In genomic region chr6:56370591-56371198, GRCh38 we compare ENCODE assay signal across 8 cellular contexts.
A peak's percentile ranks its signal among the peaks of the same experiment; 100 is the strongest.
DNase-seq lines count a peak whose midpoint lies in the region; ATAC-seq and TF ChIP-seq lines count a peak whose summit lies in the region.

No MANE protein-coding gene starts in this region.

- TF ChIP-seq CTCF in BJ (IDR thresholded peaks at IDR 0.05; ENCODE audit: insufficient read depth, low read depth, low read length) (no peak), IMR-90 (conservative IDR thresholded peaks at IDR 0.05; ENCODE audit: low read depth, low read length) (no peak), Panc1 (IDR thresholded peaks at IDR 0.05) (no peak), esophagus muscularis mucosa (IDR thresholded peaks at IDR 0.05) (no peak), osteocyte (IDR thresholded peaks at IDR 0.05) (no peak)

- no peak overlapping the region for H4K5ac ChIP-seq in IMR-90 (ENCODE audit: low read depth, low read length)

- peak overlapping the region; percentile 62; the same call in 1 of the 2 replicates for H3K23ac ChIP-seq in IMR-90 (ENCODE audit: low read depth, low read length)

- ATAC-seq in GM21381 (IDR thresholded peaks at IDR 0.05; ENCODE audit: unreplicated experiment), result peak; percentile 80
- peak; percentile 42 for ATAC-seq in IMR-90 (ENCODE audit: low read depth)
- peak; percentile 31; the same call in 1 of the 2 replicates for ATAC-seq in Panc1
- no peak for ATAC-seq in natural killer cell treated with Interleukin-12 subunit alpha and Interleukin-12 subunit beta and Interleukin-15 and Interleukin-18, amount 100 ng/mL, for 72 hours

- no peak for TF ChIP-seq EP300 in esophagus muscularis mucosa (IDR thresholded peaks at IDR 0.05)

- peak overlapping the region; percentile 55 for H3K4ac ChIP-seq in IMR-90 (ENCODE audit: low read depth, low read length)

- H2BK15ac ChIP-seq in IMR-90 (ENCODE audit: low read depth, low read length), result peak overlapping the region; percentile 18; the same call in 1 of the 3 replicates

- H3K27ac ChIP-seq in IMR-90 (ENCODE audit: insufficient read depth, low read length) (no peak overlapping the region), Panc1 (ENCODE audit: low read length) (no peak overlapping the region), esophagus muscularis mucosa (replicated peaks in 1 of 4) (peak overlapping the region; percentile 90 to 94 (median 90))

- no peaks in the 10 kb centered on the region for H3K79me1 ChIP-seq in IMR-90 (ENCODE audit: low read depth in 1 of 2, low read length in 2 of 2)

- CTCF ChIA-PET in BJ (lab: Yijun Ruan, JAX), result interaction anchor here (0.6 to 6.3 kb wide), 21 partner anchors 8 to 249 kb away, joined by 3 to 47 read pairs (median 3); no protein-coding TSS in a partner anchor
- CTCF ChIA-PET in IMR-90 (lab: Yijun Ruan, JAX), result interaction anchor here (0.6 to 1.1 kb wide), 2 partner anchors 99 to 222 kb away, joined by 3 read pairs; no protein-coding TSS in a partner anchor
- CTCF ChIA-PET in Panc1 (lab: Charles Lee), result interaction anchor here (0.8 to 2.2 kb wide), 4 partner anchors 28 to 224 kb away, joined by 3 to 12 read pairs (median 5); no protein-coding TSS in a partner anchor

- peak overlapping the region; percentile 69; the same call in 1 of the 2 replicates for H2BK120ac ChIP-seq in IMR-90 (ENCODE audit: low read depth, low read length)

- no peak overlapping the region for H3K4me2 ChIP-seq in IMR-90 (ENCODE audit: low read depth, low read length)

- BruUV-seq in IMR-90 (replicated peaks; lab: Mats Ljungman, UMichigan), result no TSS peak
- BruUV-seq in Panc1 (replicated peaks; lab: Mats Ljungman, UMichigan), result no TSS peak

- H3K4me3 Mint-ChIP-seq in osteocyte (ENCODE audit: unreplicated experiment), result no peak overlapping the region
- no peak overlapping the region for H3K4me3 Mint-ChIP-seq in natural killer cell treated with Interleukin-12 subunit alpha and Interleukin-12 subunit beta and Interleukin-15 and Interleukin-18, amount 100 ng/mL, for 72 hours

- H2AK5ac ChIP-seq in IMR-90 (ENCODE audit: low read depth, low read length), result no peak overlapping the region

- H2BK5ac ChIP-seq in IMR-90 (ENCODE audit: low read depth, low read length, poor library complexity, severe bottlenecking), result peak overlapping the region; percentile 69

- 0 out of 4 replicates have a peak overlapping the region, but pooled peaks of 1 of the 2 experiments have one; percentile 33 for H4K8ac ChIP-seq in IMR-90 (ENCODE audit: low read depth in 2 of 2, low read length in 2 of 2)

- no peak overlapping the region for H2AK9ac ChIP-seq in IMR-90 (replicated peaks; ENCODE audit: low read depth, low read length, poor library complexity)

- no peak for TF ChIP-seq RAD21 in IMR-90 (IDR thresholded peaks at IDR 0.05; ENCODE audit: low read length)

- no peak overlapping the region for H3K9ac ChIP-seq in IMR-90 (ENCODE audit: low read depth, low read length)

- H2AFZ ChIP-seq in IMR-90 (replicated peaks; ENCODE audit: low read length, poor library complexity), result no peak overlapping the region

- H2BK20ac ChIP-seq in IMR-90 (ENCODE audit: low read depth, low read length), result peak overlapping the region; percentile 75

- peaks cover 7% of the 10 kb centered on the region for H3K9me1 ChIP-seq in IMR-90 (ENCODE audit: insufficient read depth, low read length)

- H3K4me1 ChIP-seq in IMR-90 (ENCODE audit: control insufficient read depth, insufficient read depth, low read length) (peaks cover 12% of the 10 kb centered on the region), Panc1 (ENCODE audit: control insufficient read depth, insufficient read depth, low read length) (peaks cover 7% of the 10 kb centered on the region; the same call in 1 of the 2 replicates), esophagus muscularis mucosa (peaks cover 58 to 96% (median 93%) of the 10 kb centered on the region in 4 donors)

- H3K4me3 ChIP-seq in BJ (ENCODE audit: low read depth, low read length) (no peak overlapping the region), IMR-90 (ENCODE audit: insufficient read depth, low read depth, low read length) (no peak overlapping the region), Panc1 (ENCODE audit: low read depth in 2 of 2, low read length in 2 of 2) (no peak overlapping the region), esophagus muscularis mucosa (peak overlapping the region in 3 of 4 donors; percentile 17 to 41 (median 21))

- H4K20me1 ChIP-seq in IMR-90 (ENCODE audit: insufficient read depth, low read length), result 0 out of 2 replicates have a peak, but pooled peaks cover 2% of the 10 kb centered on the region

- H4K91ac ChIP-seq in IMR-90 (ENCODE audit: insufficient read depth, low read depth, low read length), result no peak overlapping the region

- in situ Hi-C loops in IMR-90 (cut with MboI; ENCODE audit: low sequenced_read_pairs) (loop anchor here (25.0 kb wide), 1 partner anchor 492 kb away; no protein-coding TSS in a partner anchor), Panc1 (cut with HindIII; ENCODE audit: low pct_unique_long_range_greater_than_20kb, low sequenced_read_pairs) (no loop called here)

- H3K27me3 ChIP-seq in BJ (ENCODE audit: control insufficient read depth, insufficient read depth, low read length), result no peaks in the 10 kb centered on the region
- no peaks in the 10 kb centered on the region for H3K27me3 ChIP-seq in IMR-90 (ENCODE audit: control insufficient read depth, insufficient read depth, low read length)
- H3K27me3 ChIP-seq in Panc1 (ENCODE audit: control insufficient read depth, insufficient read depth, low read length), result no peaks in the 10 kb centered on the region
- H3K27me3 ChIP-seq in esophagus muscularis mucosa, result no peaks in the 10 kb centered on the region

- intact Hi-C loops in IMR-90 (cut with micrococcal nuclease) (loop anchor here (5.0 kb wide), 1 partner anchor 82 kb away; no protein-coding TSS in a partner anchor), Panc1 (cut with micrococcal nuclease; ENCODE audit: unreplicated experiment) (loop anchor here (5.0 kb wide), 2 partner anchors 47 to 92 kb away; no protein-coding TSS in a partner anchor), esophagus muscularis mucosa (cut with DNase I) (loop anchor here (10.0 kb wide), 1 partner anchor 114 kb away; no protein-coding TSS in a partner anchor)

- no peak for TF ChIP-seq POLR2A in IMR-90 (IDR thresholded peaks at IDR 0.05; ENCODE audit: low read depth, low read length)
- no peak for TF ChIP-seq POLR2A in esophagus muscularis mucosa (IDR thresholded peaks at IDR 0.05; ENCODE audit: low read depth)

- H3K56ac ChIP-seq in IMR-90 (ENCODE audit: extremely low read depth, insufficient read depth, low read length), result no peak overlapping the region

- WGBS in IMR-90 (ENCODE audit: extremely low coverage in 2 of 2, insufficient read length in 1 of 2), 2 experiments, result 0% methylated on average over 1 of the region's 1 CpG; no CpG with 5 or more reads in 1 of the 2 experiments
- WGBS in esophagus muscularis mucosa, result 24% methylated on average over 1 of the region's 1 CpG

- no peaks in the 10 kb centered on the region for H3K36me3 Mint-ChIP-seq in osteocyte (ENCODE audit: unreplicated experiment)
- H3K36me3 Mint-ChIP-seq in natural killer cell treated with Interleukin-12 subunit alpha and Interleukin-12 subunit beta and Interleukin-15 and Interleukin-18, amount 100 ng/mL, for 72 hours, result no peaks in the 10 kb centered on the region

- H3K36me3 ChIP-seq in BJ (ENCODE audit: control insufficient read depth, insufficient read depth, low read length) (no peaks in the 10 kb centered on the region), IMR-90 (ENCODE audit: control insufficient read depth, insufficient read depth, low read length) (no peaks in the 10 kb centered on the region), Panc1 (ENCODE audit: control insufficient read depth, insufficient read depth, low read length) (no peaks in the 10 kb centered on the region), esophagus muscularis mucosa (no peaks in the 10 kb centered on the region)

- no peak overlapping the region for H3K18ac ChIP-seq in IMR-90 (ENCODE audit: low read depth, low read length)

- DNase-seq in BJ (ENCODE audit: low read depth), result peak; percentile 52
- DNase-seq in IMR-90, result peak; percentile 87
- peak; percentile 30 for DNase-seq in Panc1 (ENCODE audit: low read depth, low spot score)
- no peak for DNase-seq in esophagus muscularis mucosa (ENCODE audit: extremely low spot score)
- DNase-seq in osteocyte (ENCODE audit: extremely low spot score, unreplicated experiment), result no peak
- no peak for DNase-seq in natural killer cell treated with Interleukin-12 subunit alpha and Interleukin-12 subunit beta and Interleukin-15 and Interleukin-18, amount 100 ng/mL, for 72 hours (ENCODE audit: low spot score)
- no peak for DNase-seq in activated CD4-positive, CD25-positive, alpha-beta regulatory T cell (lab: John Stamatoyannopoulos, UW)

- H3K14ac ChIP-seq in IMR-90 (replicated peaks; ENCODE audit: low read depth, low read length), result peak overlapping the region; percentile 48; the same call in 1 of the 2 replicates

- H3K27ac Mint-ChIP-seq in osteocyte (ENCODE audit: unreplicated experiment), result peak overlapping the region; percentile 85
- no peak overlapping the region for H3K27ac Mint-ChIP-seq in natural killer cell treated with Interleukin-12 subunit alpha and Interleukin-12 subunit beta and Interleukin-15 and Interleukin-18, amount 100 ng/mL, for 72 hours

- dilution Hi-C loops in IMR-90 (cut with HindIII; ENCODE audit: low sequenced_read_pairs, unreplicated experiment), result loop anchor here (25.0 kb wide), 1 partner anchor 217 kb away; no protein-coding TSS in a partner anchor

- H3K9me3 ChIP-seq in IMR-90 (ENCODE audit: control insufficient read depth, insufficient read depth, low read length), result no peaks in the 10 kb centered on the region
- no peaks in the 10 kb centered on the region for H3K9me3 ChIP-seq in Panc1 (ENCODE audit: control insufficient read depth, insufficient read depth, low read depth, low read length)
- no peaks in the 10 kb centered on the region for H3K9me3 ChIP-seq in esophagus muscularis mucosa

- POLR2A ChIA-PET in BJ (lab: Charles Lee), result interaction anchor here (0.7 kb wide), 1 partner anchor 322 kb away, joined by 3 read pairs; no protein-coding TSS in a partner anchor
- POLR2A ChIA-PET in IMR-90 (lab: Charles Lee; ENCODE audit: unreplicated experiment), result no interaction called here
- POLR2A ChIA-PET in Panc1 (lab: Charles Lee), result interaction anchor here (0.6 kb wide), 1 partner anchor 198 kb away, joined by 17 read pairs; no protein-coding TSS in a partner anchor

- H3K9me3 Mint-ChIP-seq in osteocyte (ENCODE audit: unreplicated experiment), result no peaks in the 10 kb centered on the region
- no peaks in the 10 kb centered on the region for H3K9me3 Mint-ChIP-seq in natural killer cell treated with Interleukin-12 subunit alpha and Interleukin-12 subunit beta and Interleukin-15 and Interleukin-18, amount 100 ng/mL, for 72 hours

- peaks cover 42% of the 10 kb centered on the region for H3K4me1 Mint-ChIP-seq in osteocyte (ENCODE audit: unreplicated experiment)
- H3K4me1 Mint-ChIP-seq in natural killer cell treated with Interleukin-12 subunit alpha and Interleukin-12 subunit beta and Interleukin-15 and Interleukin-18, amount 100 ng/mL, for 72 hours (ENCODE audit: low read depth in 2 of 2), result no peaks in the 10 kb centered on the region

- no peaks in the 10 kb centered on the region for H3K27me3 Mint-ChIP-seq in osteocyte (ENCODE audit: unreplicated experiment)
- H3K27me3 Mint-ChIP-seq in natural killer cell treated with Interleukin-12 subunit alpha and Interleukin-12 subunit beta and Interleukin-15 and Interleukin-18, amount 100 ng/mL, for 72 hours, result peaks cover 2 to 4% of the 10 kb centered on the region in 2 donors

Comparison
In these comparisons a context has a peak if more than half of its experiments do, and no peak if none do; other contexts are left out.
1. DNase-seq: peak in BJ (single experiment), IMR-90 (single experiment) and Panc1 (single experiment); none in esophagus muscularis mucosa (single experiment), osteocyte (single experiment), natural killer cell treated with Interleukin-12 subunit alpha and Interleukin-12 subunit beta and Interleukin-15 and Interleukin-18, amount 100 ng/mL, for 72 hours (single experiment) and activated CD4-positive, CD25-positive, alpha-beta regulatory T cell (0 of 4).
2. H3K4me3 ChIP-seq: peak in esophagus muscularis mucosa (3 of 4); none in BJ (single experiment), IMR-90 (single experiment) and Panc1 (0 of 2).
3. ATAC-seq: peak in GM21381 (single experiment), IMR-90 (single experiment) and Panc1 (single experiment); none in natural killer cell treated with Interleukin-12 subunit alpha and Interleukin-12 subunit beta and Interleukin-15 and Interleukin-18, amount 100 ng/mL, for 72 hours (0 of 2).
4. H3K27ac ChIP-seq: peak in esophagus muscularis mucosa (4 of 4); none in IMR-90 (single experiment) and Panc1 (single experiment).